ENCODE assay signal across 18 cellular contexts in the genomic region with DNA sequence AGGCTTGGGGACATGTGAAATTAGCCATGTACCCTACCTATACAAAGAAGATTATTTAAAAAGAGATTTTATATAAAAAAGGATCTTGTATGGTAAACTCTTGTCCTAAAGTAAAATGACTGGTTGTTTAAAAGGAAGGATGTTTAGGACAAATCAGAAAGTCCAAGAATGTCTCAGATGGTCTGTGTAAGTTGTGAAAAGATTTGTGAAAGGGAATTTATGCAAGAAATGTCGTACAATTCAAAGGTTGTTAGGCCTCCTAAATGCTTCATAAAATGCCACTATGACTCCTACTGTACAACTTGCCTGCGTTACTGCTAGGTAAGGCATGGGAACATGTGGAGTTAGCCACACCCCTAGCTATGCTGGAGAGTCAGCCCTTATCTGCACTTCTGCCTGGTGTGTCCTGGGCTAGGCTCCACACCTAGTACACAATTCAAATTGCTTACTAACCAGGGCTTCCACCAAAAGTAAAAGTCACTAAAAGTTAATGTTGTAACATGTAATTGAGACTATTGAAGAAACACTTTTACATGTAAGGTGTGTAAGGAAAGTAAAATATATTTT.
"Had no signal": no experiment of that assay in that cellular context is flagged by ENCODE, and none has a peak within 500 bp of the region (broad histone marks: within the 10 kb centered on the region; RNA-seq: fewer than 3 reads in every experiment).

No MANE protein-coding gene starts in this region.

- ATAC-seq: activated CD4-positive, CD25-positive, alpha-beta regulatory T cell treated with anti-CD3 and anti-CD28 coated beads, Interleukin-2, amount 50 U/mL, for 24 hours; activated CD8-positive, alpha-beta T cell treated with anti-CD3 and anti-CD28 coated beads, Interleukin-2, amount 10 ng/mL, durations not matched to agents 7 days and 5 days; activated naive CD8-positive, alpha-beta T cell treated with anti-CD3 and anti-CD28 coated beads, Interleukin-2, amount 50 U/mL, for 24 hours had no signal

- DNase-seq: activated CD4-positive, alpha-beta T cell treated with anti-CD3 and anti-CD28 coated beads for 4 hours; activated CD8-positive, alpha-beta memory T cell treated with anti-CD3 and anti-CD28 coated beads, Interleukin-2, amount 50 U/mL, for 48 hours; activated CD8-positive, alpha-beta T cell treated with anti-CD3 and anti-CD28 coated beads, Interleukin-2, amount 10 ng/mL, durations not matched to agents 7 days and 5 days; activated naive CD8-positive, alpha-beta T cell treated with anti-CD3 and anti-CD28 coated beads, Interleukin-2, amount 50 U/mL, for 24 hours; activated T-cell treated with anti-CD3 and anti-CD28 coated beads, Interleukin-2, amount 50 U/mL, for 1 hour; amygdala; Karpas-422; NCI-H1105; NCI-H1436; NCI-H1694 treated with DMSO at 0.1 percent for 48 hours; NCI-H2081; NCI-H2171; NCI-H345; NCI-H510A; NCI-H526 treated with DMSO at 0.1 percent for 48 hours; NCI-H82; SHP77 treated with DMSO at 0.1 percent for 48 hours had no signal
